Comparison of ENCODE assay signal across 1 cellular context in genomic region chr15:84903751-84904150, GRCh38.
TF ChIP-seq lines count a peak whose summit lies in the region.

No MANE protein-coding gene starts in this region.

TF ChIP-seq in K562, 482 proteins besides CTCF, POLR2A, EP300 and RAD21:
- TF ChIP-seq DNMT1 (IDR thresholded peaks at IDR 0.05): no peak
- no peak for TF ChIP-seq MBD1 (CRISPR knock-in tag; IDR thresholded peaks at IDR 0.05)
- TF ChIP-seq MAFG (tag; conservative IDR thresholded peaks at IDR 0.05): no peak
- no peak for TF ChIP-seq ZC3H11A (IDR thresholded peaks at IDR 0.05; ENCODE audit: low read depth, low read length)
- TF ChIP-seq BRF1 (IDR thresholded peaks at IDR 0.05; ENCODE audit: borderline replicate concordance, extremely low read depth, insufficient read length): no peak
- TF ChIP-seq GTF2E2 (tag; IDR thresholded peaks at IDR 0.05): no peak
- TF ChIP-seq IRF1 (CRISPR knock-in tag; IDR thresholded peaks at IDR 0.05; ENCODE audit: borderline replicate concordance): no peak
- TF ChIP-seq ZNF511 (CRISPR knock-in tag; IDR thresholded peaks at IDR 0.05): no peak
- no peak for TF ChIP-seq SRSF9 (IDR thresholded peaks at IDR 0.05; ENCODE audit: borderline replicate concordance, low read depth, low read length)
- TF ChIP-seq ZBTB34 (CRISPR knock-in tag; IDR thresholded peaks at IDR 0.05): no peak
- no peak for TF ChIP-seq ZNF212 (CRISPR knock-in tag; IDR thresholded peaks at IDR 0.05)
- TF ChIP-seq BRF2 (IDR thresholded peaks at IDR 0.05; ENCODE audit: borderline replicate concordance, insufficient read depth, insufficient read length): no peak
- no peak for TF ChIP-seq PRMT5 (CRISPR knock-in tag; IDR thresholded peaks at IDR 0.05)
- TF ChIP-seq ZNF740 (CRISPR knock-in tag; IDR thresholded peaks at IDR 0.05): no peak
- TF ChIP-seq ZNF740 (tag; IDR thresholded peaks at IDR 0.05): no peak
- TF ChIP-seq HOXB6 (CRISPR knock-in tag; IDR thresholded peaks at IDR 0.05; ENCODE audit: borderline replicate concordance): no peak
- TF ChIP-seq KDM1A (IDR thresholded peaks at IDR 0.05): 0 out of 4 replicates have a peak, but pooled peaks of 1 of the 2 experiments have one; percentile 20
- TF ChIP-seq BCOR (IDR thresholded peaks at IDR 0.05): peak; percentile 32; the same call in 1 of the 2 replicates
- no peak for TF ChIP-seq ATF6 (CRISPR knock-in tag; IDR thresholded peaks at IDR 0.05)
- TF ChIP-seq CTCFL (IDR thresholded peaks at IDR 0.05; ENCODE audit: borderline replicate concordance, insufficient read depth, low read depth, low read length, poor library complexity, severe bottlenecking): no peak
- TF ChIP-seq MCM7 (IDR thresholded peaks at IDR 0.05): no peak
- peak; percentile 49 for TF ChIP-seq ZFP36 (IDR thresholded peaks at IDR 0.05; ENCODE audit: low read depth, low read length, partially characterized antibody)
- TF ChIP-seq IFI16 (CRISPR knock-in tag; IDR thresholded peaks at IDR 0.05): no peak
TF ChIP-seq in K562: peak in this region for 3.
